ENCODE assay signal across 1 cellular context in genomic region chr6:28751514-28751913, GRCh38.
TF ChIP-seq lines count a peak whose summit lies in the region.

No MANE protein-coding gene starts in this region.

TF ChIP-seq in H1, 55 proteins besides CTCF, POLR2A, EP300 and RAD21 (continued from another document):
- TF ChIP-seq CEBPB (IDR thresholded peaks at IDR 0.05; ENCODE audit: low read depth, low read length) (no peak), ASH2L (IDR thresholded peaks at IDR 0.05; ENCODE audit: low read length) (no peak), CBX8 (IDR thresholded peaks at IDR 0.05; ENCODE audit: borderline replicate concordance, low read depth, low read length) (no peak), CREB1 (IDR thresholded peaks at IDR 0.05) (no peak), KDM5A (IDR thresholded peaks at IDR 0.05; ENCODE audit: low read length) (no peak), CHD1 (IDR thresholded peaks at IDR 0.05; ENCODE audit: low read depth, low read length) (no peak), SAP30 (IDR thresholded peaks at IDR 0.05; ENCODE audit: insufficient read depth, insufficient replicate concordance, low read length) (no peak)
